In genomic region chr21:30676737-30677136, GRCh38 we compare ENCODE assay signal across 24 cellular contexts. TPM values are rescaled to one million over a fixed set of nuclear protein-coding genes. Genes with fewer than 3 reads are reported as not detected.
DNase-seq lines count a peak whose midpoint lies in the region; ATAC-seq, FAIRE-seq and TF ChIP-seq lines count a peak whose summit lies in the region.
"Had no signal": no experiment of that assay in that cellular context is flagged by ENCODE, and none has a peak within 500 bp of the region (broad histone marks: within the 10 kb centered on the region; RNA-seq: fewer than 3 reads in every experiment).

No MANE protein-coding gene starts in this region.

- CTCF ChIA-PET in PC-3 (lab: Charles Lee) = no interaction called here

- H3K27me3 ChIP-seq in PC-3 (ENCODE audit: low read length) (no peaks in the 10 kb centered on the region), trophoblast cell (ENCODE audit: insufficient read depth, low read length) (no peaks in the 10 kb centered on the region)
- H3K27me3 ChIP-seq: BE2C had no signal

- ATAC-seq in PC-3 = peak; percentile 27
- no peak for ATAC-seq in HG02623 (IDR thresholded peaks at IDR 0.05; ENCODE audit: unreplicated experiment)
- ATAC-seq: GM12878 had no signal

- no peaks in the 10 kb centered on the region for H3K27me3 Mint-ChIP-seq in HFFc6 (ENCODE audit: insufficient read depth)
- H3K27me3 Mint-ChIP-seq: CD4-positive, CD25-positive, alpha-beta regulatory T cell; CD8-positive, alpha-beta memory T cell had no signal

- H4K20me1 ChIP-seq in PC-3 (ENCODE audit: low read length) = no peaks in the 10 kb centered on the region

- H3K9me2 ChIP-seq in PC-3 (replicated peaks; ENCODE audit: low read length) = 0 out of 2 replicates have a peak, but pooled peaks cover 5% of the 10 kb centered on the region

- no peak overlapping the region for H3K27ac Mint-ChIP-seq in HFFc6
- H3K27ac Mint-ChIP-seq: CD4-positive, CD25-positive, alpha-beta regulatory T cell; CD8-positive, alpha-beta memory T cell; H9 had no signal

- no peak overlapping the region for H4K12ac ChIP-seq in trophoblast cell (ENCODE audit: low read depth, low read length)

- no peaks in the 10 kb centered on the region for H3K36me3 Mint-ChIP-seq in HFFc6 (ENCODE audit: low read depth)
- H3K36me3 Mint-ChIP-seq: CD4-positive, CD25-positive, alpha-beta regulatory T cell; CD8-positive, alpha-beta memory T cell had no signal

- H3K14ac ChIP-seq in trophoblast cell (ENCODE audit: low read length) = no peak overlapping the region

- H4K91ac ChIP-seq in trophoblast cell (ENCODE audit: low read depth, low read length) = no peak overlapping the region

- H3K27ac ChIP-seq in PC-3 (ENCODE audit: low read length) (no peak overlapping the region), trophoblast cell (ENCODE audit: low read depth, low read length) (no peak overlapping the region)

- no peak overlapping the region for H2AK5ac ChIP-seq in trophoblast cell (ENCODE audit: low read length)

- H3K23ac ChIP-seq in trophoblast cell (ENCODE audit: low read length) = no peak overlapping the region

- H3K4ac ChIP-seq in trophoblast cell (ENCODE audit: low read depth, low read length) = no peak overlapping the region

- H3K4me2 ChIP-seq in PC-3 (ENCODE audit: low read length) = no peak overlapping the region
- no peak overlapping the region for H3K4me2 ChIP-seq in trophoblast cell (ENCODE audit: low read length)

- H3K79me2 ChIP-seq in PC-3 (ENCODE audit: low read length) (no peaks in the 10 kb centered on the region), trophoblast cell (ENCODE audit: control insufficient read depth, insufficient read depth, low read length, poor library complexity) (no peaks in the 10 kb centered on the region)

- no peak overlapping the region for H2BK5ac ChIP-seq in trophoblast cell (ENCODE audit: low read depth, low read length, poor library complexity)

- H3K36me3 ChIP-seq in PC-3 (ENCODE audit: low read depth, low read length) = no peaks in the 10 kb centered on the region
- no peaks in the 10 kb centered on the region for H3K36me3 ChIP-seq in trophoblast cell (ENCODE audit: control insufficient read depth in 1 of 2, insufficient read depth in 2 of 2, low read length in 2 of 2)
- H3K36me3 ChIP-seq: BE2C had no signal

- FAIRE-seq in HTR-8/SVneo (lab: Jason Lieb, UNC) = no peak
- FAIRE-seq: A204.1, GM12878, H1 had no signal

- POLR2A ChIA-PET in PC-3 (lab: Charles Lee; ENCODE audit: unreplicated experiment) = no interaction called here

- intact Hi-C loops in PC-3 (cut with micrococcal nuclease) = no loop called here

- H2AFZ ChIP-seq in PC-3 (ENCODE audit: low read length) = no peak overlapping the region
- no peak overlapping the region for H2AFZ ChIP-seq in trophoblast cell (ENCODE audit: insufficient read depth, low read length, poor library complexity)

- DNase-seq in HTR-8/SVneo (ENCODE audit: insufficient read length, low spot score) = peak; percentile 8
- peak; percentile 49 for DNase-seq in PC-3
- DNase-seq in epithelial cell of esophagus (ENCODE audit: low read depth) = peak; percentile 2
- DNase-seq in trophoblast cell = peak; percentile 7 to 46
- DNase-seq in HFFc6 = no peak
- no peak for DNase-seq in kidney glomerular epithelial cell (lab: John Stamatoyannopoulos, UW)
- DNase-seq: ACHN; BE2C; C1 segment of cervical spinal cord; CD4-positive, CD25-positive, alpha-beta regulatory T cell; CD8-positive, alpha-beta memory T cell; COR-L47; DMS 273 treated with DMSO at 0.1 percent for 48 hours; DMS53; DND-41; EL; H9; IMR-90 had no signal

- H3K9me3 ChIP-seq in PC-3 (ENCODE audit: low read length) (no peaks in the 10 kb centered on the region), trophoblast cell (ENCODE audit: insufficient read depth, low read depth, low read length) (peaks cover 2% of the 10 kb centered on the region)
- H3K9me3 ChIP-seq: BE2C had no signal

- peaks cover 79% of the 10 kb centered on the region for H3K9me3 Mint-ChIP-seq in HFFc6
- H3K9me3 Mint-ChIP-seq: CD8-positive, alpha-beta memory T cell had no signal

- H4K8ac ChIP-seq in trophoblast cell (ENCODE audit: low read depth, low read length) = no peak overlapping the region

- BruUV-seq in PC-3 (replicated peaks; lab: Mats Ljungman, UMichigan) = no TSS peak

- H3K9ac ChIP-seq in PC-3 (ENCODE audit: low read length) (no peak overlapping the region), trophoblast cell (ENCODE audit: low read length) (no peak overlapping the region)

- H3K79me1 ChIP-seq in trophoblast cell (ENCODE audit: low read length) = no peaks in the 10 kb centered on the region

- no peaks in the 10 kb centered on the region for H3K4me1 ChIP-seq in PC-3 (ENCODE audit: insufficient read depth, low read length)
- H3K4me1 ChIP-seq in trophoblast cell (ENCODE audit: control insufficient read depth in 1 of 2, insufficient read depth in 2 of 2, low read length in 2 of 2) = no peaks in the 10 kb centered on the region
- H3K4me1 ChIP-seq: BE2C had no signal

- no peak overlapping the region for H2BK120ac ChIP-seq in trophoblast cell (ENCODE audit: insufficient read depth, low read length, poor library complexity)

- H3K4me3 Mint-ChIP-seq in HFFc6 = no peak overlapping the region
- H3K4me3 Mint-ChIP-seq: CD4-positive, CD25-positive, alpha-beta regulatory T cell; CD8-positive, alpha-beta memory T cell; H9 had no signal

- TF ChIP-seq CTCF in PC-3 (conservative IDR thresholded peaks at IDR 0.05; ENCODE audit: low read depth, low read length) = no peak
- no peak for TF ChIP-seq CTCF in epithelial cell of esophagus (IDR thresholded peaks at IDR 0.05; ENCODE audit: insufficient read depth, low read depth, low read length, missing control alignments)
- TF ChIP-seq CTCF in HFFc6 (IDR thresholded peaks at IDR 0.05) = no peak

- H3F3A ChIP-seq in PC-3 (ENCODE audit: low read length, unreplicated experiment) = no peaks in the 10 kb centered on the region

- H3K18ac ChIP-seq in trophoblast cell (ENCODE audit: low read length) = no peak overlapping the region

- H3K4me3 ChIP-seq in PC-3 (ENCODE audit: low read length) (no peak overlapping the region), epithelial cell of esophagus (ENCODE audit: low read length) (no peak overlapping the region), trophoblast cell (ENCODE audit: low read depth, low read length) (no peak overlapping the region)
- H3K4me3 ChIP-seq: GM12878 had no signal

- no peak overlapping the region for H2BK12ac ChIP-seq in trophoblast cell (ENCODE audit: low read length)

- no peaks in the 10 kb centered on the region for H3K4me1 Mint-ChIP-seq in HFFc6 (ENCODE audit: low read depth)
- H3K4me1 Mint-ChIP-seq: CD4-positive, CD25-positive, alpha-beta regulatory T cell; CD8-positive, alpha-beta memory T cell; H9 had no signal

RNA-seq across cellular contexts. Expression of gene KRTAP20-3, which starts 34.1 kb away (rescaled TPM):
- not detected in 2 replicates for total RNA-seq in PC-3 (2014; rRNA removed)
- not detected in 2 replicates for polyA plus RNA-seq in trophoblast cell (2013)
- not detected for total RNA-seq in HFFc6 (2021; fragmentation: NEBNext Ultra II Directional; extraction: Animal tissue kit (Norgen Biotek cat#: 25700))
- total RNA-seq: CD4-positive, CD25-positive, alpha-beta regulatory T cell; CD8-positive, alpha-beta memory T cell; G401; GM12878; H1; H9; HT1080; IMR-90 had no signal
- polyA plus RNA-seq: CD4-positive, CD25-positive, alpha-beta regulatory T cell; CD8-positive, alpha-beta memory T cell; GM12878; H1; IMR-90 had no signal

RNA-seq across cellular contexts. Expression of gene KRTAP20-2, which starts 41.7 kb away (rescaled TPM):
- 0.51 TPM in 1 of 2 replicates, not detected in the other for total RNA-seq in PC-3 (2014; rRNA removed)
- polyA plus RNA-seq in trophoblast cell (2013) = not detected in 2 replicates
- total RNA-seq in HFFc6 (2021; fragmentation: NEBNext Ultra II Directional; extraction: Animal tissue kit (Norgen Biotek cat#: 25700)) = not detected
- total RNA-seq: CD4-positive, CD25-positive, alpha-beta regulatory T cell; CD8-positive, alpha-beta memory T cell; G401; GM12878; H1; H9; HT1080; IMR-90 had no signal
- polyA plus RNA-seq: CD4-positive, CD25-positive, alpha-beta regulatory T cell; CD8-positive, alpha-beta memory T cell; GM12878; H1; IMR-90 had no signal

RNA-seq across cellular contexts. Expression of gene KRTAP21-3, which starts 41.8 kb away (rescaled TPM):
- total RNA-seq in PC-3 (2014; rRNA removed) = not detected in 2 replicates
- polyA plus RNA-seq in trophoblast cell (2013) = not detected in 2 replicates
- not detected for total RNA-seq in HFFc6 (2021; fragmentation: NEBNext Ultra II Directional; extraction: Animal tissue kit (Norgen Biotek cat#: 25700))
- total RNA-seq: CD4-positive, CD25-positive, alpha-beta regulatory T cell; CD8-positive, alpha-beta memory T cell; G401; GM12878; H1; H9; HT1080; IMR-90 had no signal
- polyA plus RNA-seq: CD4-positive, CD25-positive, alpha-beta regulatory T cell; CD8-positive, alpha-beta memory T cell; GM12878; H1; IMR-90 had no signal

RNA-seq across cellular contexts. Expression of gene KRTAP20-4, which starts 56.3 kb away (rescaled TPM):
- not detected in 2 replicates for total RNA-seq in PC-3 (2014; rRNA removed)
- not detected in 2 replicates for polyA plus RNA-seq in trophoblast cell (2013)
- total RNA-seq in HFFc6 (2021; fragmentation: NEBNext Ultra II Directional; extraction: Animal tissue kit (Norgen Biotek cat#: 25700)) = not detected
- total RNA-seq: CD4-positive, CD25-positive, alpha-beta regulatory T cell; CD8-positive, alpha-beta memory T cell; G401; GM12878; H1; H9; HT1080; IMR-90 had no signal
- polyA plus RNA-seq: CD4-positive, CD25-positive, alpha-beta regulatory T cell; CD8-positive, alpha-beta memory T cell; GM12878; H1; IMR-90 had no signal

Comparison
In these comparisons a context has a peak if more than half of its experiments do, and no peak if none do; other contexts are left out.
1. DNase-seq: peak in HTR-8/SVneo (single experiment), PC-3 (single experiment), epithelial cell of esophagus (single experiment) and trophoblast cell (2 of 2); none in HFFc6 (single experiment) and kidney glomerular epithelial cell (single experiment).